In the genomic region with DNA sequence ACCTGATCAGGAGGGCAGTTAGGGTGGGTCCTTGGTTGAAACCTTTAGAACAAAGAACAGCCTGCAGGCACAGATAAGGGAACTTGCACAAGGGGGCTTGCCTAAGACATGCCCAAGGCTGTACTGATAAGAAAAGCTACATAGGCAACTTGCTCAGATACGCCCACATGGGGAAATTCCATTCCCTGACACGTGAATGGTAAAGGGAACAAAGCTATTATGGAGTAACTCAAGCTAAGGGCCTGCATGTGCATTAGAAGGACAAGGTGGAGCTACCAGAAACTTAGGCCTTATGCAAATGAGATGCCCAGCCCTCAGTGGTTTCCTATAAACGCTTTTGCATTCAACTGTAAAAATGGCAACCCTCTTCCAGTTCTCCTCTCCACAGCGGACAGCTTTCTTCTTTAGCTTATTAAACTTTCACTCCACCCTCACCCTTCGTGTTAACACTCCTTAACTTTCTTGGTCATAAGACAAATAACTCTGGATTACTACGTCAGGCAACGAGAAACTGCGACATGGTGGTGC, we compare ENCODE assay signal across 1 cellular context.
TF ChIP-seq lines count a peak whose summit lies in the region.

No MANE protein-coding gene starts in this region.

TF ChIP-seq in K562, 482 proteins besides CTCF, POLR2A, EP300 and RAD21 (continued from another document and continues in another):
- TF ChIP-seq, protein P1, sequence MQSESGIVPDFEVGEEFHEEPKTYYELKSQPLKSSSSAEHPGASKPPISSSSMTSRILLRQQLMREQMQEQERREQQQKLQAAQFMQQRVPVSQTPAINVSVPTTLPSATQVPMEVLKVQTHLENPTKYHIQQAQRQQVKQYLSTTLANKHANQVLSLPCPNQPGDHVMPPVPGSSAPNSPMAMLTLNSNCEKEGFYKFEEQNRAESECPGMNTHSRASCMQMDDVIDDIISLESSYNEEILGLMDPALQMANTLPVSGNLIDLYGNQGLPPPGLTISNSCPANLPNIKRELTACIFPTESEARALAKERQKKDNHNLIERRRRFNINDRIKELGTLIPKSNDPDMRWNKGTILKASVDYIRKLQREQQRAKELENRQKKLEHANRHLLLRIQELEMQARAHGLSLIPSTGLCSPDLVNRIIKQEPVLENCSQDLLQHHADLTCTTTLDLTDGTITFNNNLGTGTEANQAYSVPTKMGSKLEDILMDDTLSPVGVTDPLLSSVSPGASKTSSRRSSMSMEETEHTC (IDR thresholded peaks at IDR 0.05) = peak; percentile 73
- peak; percentile 99 for TF ChIP-seq ZNF766 (CRISPR knock-in tag; conservative IDR thresholded peaks at IDR 0.05)
- TF ChIP-seq XRCC4 (IDR thresholded peaks at IDR 0.05; ENCODE audit: extremely low read depth, insufficient read depth, insufficient read length) = no peak
- TF ChIP-seq KAT7 (CRISPR knock-in tag; IDR thresholded peaks at IDR 0.05; ENCODE audit: borderline replicate concordance) = no peak
- no peak for TF ChIP-seq THRAP3 (IDR thresholded peaks at IDR 0.05; ENCODE audit: borderline replicate concordance)
- TF ChIP-seq OTX1 (CRISPR knock-in tag; IDR thresholded peaks at IDR 0.05) = peak; percentile 97
- TF ChIP-seq KLF6 (CRISPR knock-in tag; IDR thresholded peaks at IDR 0.05; ENCODE audit: borderline replicate concordance) = peak; percentile 98
- TF ChIP-seq SRF (CRISPR knock-in tag; IDR thresholded peaks at IDR 0.05) = peak in 1 of 2 experiments; percentile 82; a peak in 2 of 4 replicates
- TF ChIP-seq TEAD4 (IDR thresholded peaks at IDR 0.05; ENCODE audit: low read length) = peak; percentile 97
- no peak for TF ChIP-seq TEAD4 (CRISPR knock-in tag; IDR thresholded peaks at IDR 0.05; ENCODE audit: borderline replicate concordance)
- TF ChIP-seq FOXK1 (CRISPR knock-in tag; IDR thresholded peaks at IDR 0.05; ENCODE audit: borderline replicate concordance) = no peak
- no peak for TF ChIP-seq NR3C1 (CRISPR knock-in tag; IDR thresholded peaks at IDR 0.05)
- TF ChIP-seq, protein P2, sequence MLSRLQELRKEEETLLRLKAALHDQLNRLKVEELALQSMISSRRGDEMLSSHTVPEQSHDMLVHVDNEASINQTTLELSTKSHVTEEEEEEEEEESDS (CRISPR knock-in tag; IDR thresholded peaks at IDR 0.05) = peak; percentile 70
- peak; percentile 85 for TF ChIP-seq ZNF785 (CRISPR knock-in tag; IDR thresholded peaks at IDR 0.05)
- no peak for TF ChIP-seq LCOR (CRISPR knock-in tag; IDR thresholded peaks at IDR 0.05)
- no peak for TF ChIP-seq MCM2 (IDR thresholded peaks at IDR 0.05; ENCODE audit: low read depth)
- TF ChIP-seq NFE2L1 (tag; IDR thresholded peaks at IDR 0.05; ENCODE audit: borderline replicate concordance, low read depth) = peak; percentile 83
- TF ChIP-seq, protein P3, sequence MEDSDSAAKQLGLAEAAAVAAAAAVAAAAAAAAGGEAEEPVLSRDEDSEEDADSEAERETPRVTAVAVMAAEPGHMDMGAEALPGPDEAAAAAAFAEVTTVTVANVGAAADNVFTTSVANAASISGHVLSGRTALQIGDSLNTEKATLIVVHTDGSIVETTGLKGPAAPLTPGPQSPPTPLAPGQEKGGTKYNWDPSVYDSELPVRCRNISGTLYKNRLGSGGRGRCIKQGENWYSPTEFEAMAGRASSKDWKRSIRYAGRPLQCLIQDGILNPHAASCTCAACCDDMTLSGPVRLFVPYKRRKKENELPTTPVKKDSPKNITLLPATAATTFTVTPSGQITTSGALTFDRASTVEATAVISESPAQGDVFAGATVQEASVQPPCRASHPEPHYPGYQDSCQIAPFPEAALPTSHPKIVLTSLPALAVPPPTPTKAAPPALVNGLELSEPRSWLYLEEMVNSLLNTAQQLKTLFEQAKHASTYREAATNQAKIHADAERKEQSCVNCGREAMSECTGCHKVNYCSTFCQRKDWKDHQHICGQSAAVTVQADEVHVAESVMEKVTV (CRISPR knock-in tag; IDR thresholded peaks at IDR 0.05) = peak; percentile 46; the same call in 1 of the 2 replicates
- TF ChIP-seq, protein P4, sequence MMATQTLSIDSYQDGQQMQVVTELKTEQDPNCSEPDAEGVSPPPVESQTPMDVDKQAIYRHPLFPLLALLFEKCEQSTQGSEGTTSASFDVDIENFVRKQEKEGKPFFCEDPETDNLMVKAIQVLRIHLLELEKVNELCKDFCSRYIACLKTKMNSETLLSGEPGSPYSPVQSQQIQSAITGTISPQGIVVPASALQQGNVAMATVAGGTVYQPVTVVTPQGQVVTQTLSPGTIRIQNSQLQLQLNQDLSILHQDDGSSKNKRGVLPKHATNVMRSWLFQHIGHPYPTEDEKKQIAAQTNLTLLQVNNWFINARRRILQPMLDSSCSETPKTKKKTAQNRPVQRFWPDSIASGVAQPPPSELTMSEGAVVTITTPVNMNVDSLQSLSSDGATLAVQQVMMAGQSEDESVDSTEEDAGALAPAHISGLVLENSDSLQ (IDR thresholded peaks at IDR 0.05) = no peak
- no peak; the same call in 1 of the 2 replicates for TF ChIP-seq CTBP1 (IDR thresholded peaks at IDR 0.05; ENCODE audit: borderline replicate concordance)
- no peak for TF ChIP-seq TRIM28 (IDR thresholded peaks at IDR 0.05)
- no peak for TF ChIP-seq RBM17 (IDR thresholded peaks at IDR 0.05; ENCODE audit: borderline replicate concordance, low read depth, low read length)
- TF ChIP-seq SNIP1 (IDR thresholded peaks at IDR 0.05; ENCODE audit: low read depth) = no peak
- TF ChIP-seq, protein P5, sequence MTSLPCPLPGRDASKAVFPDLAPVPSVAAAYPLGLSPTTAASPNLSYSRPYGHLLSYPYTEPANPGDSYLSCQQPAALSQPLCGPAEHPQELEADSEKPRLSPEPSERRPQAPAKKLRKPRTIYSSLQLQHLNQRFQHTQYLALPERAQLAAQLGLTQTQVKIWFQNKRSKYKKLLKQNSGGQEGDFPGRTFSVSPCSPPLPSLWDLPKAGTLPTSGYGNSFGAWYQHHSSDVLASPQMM (CRISPR knock-in tag; IDR thresholded peaks at IDR 0.05) = no peak
- no peak for TF ChIP-seq ZNF408 (CRISPR knock-in tag; IDR thresholded peaks at IDR 0.05; ENCODE audit: low read depth)
- TF ChIP-seq KDM5B (IDR thresholded peaks at IDR 0.05; ENCODE audit: insufficient replicate concordance, low read depth, low read length) = no peak
- no peak for TF ChIP-seq GABPB1 (CRISPR knock-in tag; IDR thresholded peaks at IDR 0.05)
- TF ChIP-seq STAT5B (CRISPR knock-in tag; IDR thresholded peaks at IDR 0.05) = peak; percentile 92
- peak; percentile 99 for TF ChIP-seq HSF4 (CRISPR knock-in tag; IDR thresholded peaks at IDR 0.05; ENCODE audit: borderline replicate concordance)
- peak; percentile 86 for TF ChIP-seq POLR2AphosphoS5 (IDR thresholded peaks at IDR 0.05; ENCODE audit: control insufficient read depth, insufficient read depth, low read depth, low read length)
- no peak for TF ChIP-seq CHD4 (IDR thresholded peaks at IDR 0.05; ENCODE audit: insufficient read depth, insufficient replicate concordance, low read depth, low read length, poor library complexity, severe bottlenecking)
- peak; percentile 97 for TF ChIP-seq IFI16 (CRISPR knock-in tag; IDR thresholded peaks at IDR 0.05)
- TF ChIP-seq YBX1 (IDR thresholded peaks at IDR 0.05) = no peak
- TF ChIP-seq, protein P6, sequence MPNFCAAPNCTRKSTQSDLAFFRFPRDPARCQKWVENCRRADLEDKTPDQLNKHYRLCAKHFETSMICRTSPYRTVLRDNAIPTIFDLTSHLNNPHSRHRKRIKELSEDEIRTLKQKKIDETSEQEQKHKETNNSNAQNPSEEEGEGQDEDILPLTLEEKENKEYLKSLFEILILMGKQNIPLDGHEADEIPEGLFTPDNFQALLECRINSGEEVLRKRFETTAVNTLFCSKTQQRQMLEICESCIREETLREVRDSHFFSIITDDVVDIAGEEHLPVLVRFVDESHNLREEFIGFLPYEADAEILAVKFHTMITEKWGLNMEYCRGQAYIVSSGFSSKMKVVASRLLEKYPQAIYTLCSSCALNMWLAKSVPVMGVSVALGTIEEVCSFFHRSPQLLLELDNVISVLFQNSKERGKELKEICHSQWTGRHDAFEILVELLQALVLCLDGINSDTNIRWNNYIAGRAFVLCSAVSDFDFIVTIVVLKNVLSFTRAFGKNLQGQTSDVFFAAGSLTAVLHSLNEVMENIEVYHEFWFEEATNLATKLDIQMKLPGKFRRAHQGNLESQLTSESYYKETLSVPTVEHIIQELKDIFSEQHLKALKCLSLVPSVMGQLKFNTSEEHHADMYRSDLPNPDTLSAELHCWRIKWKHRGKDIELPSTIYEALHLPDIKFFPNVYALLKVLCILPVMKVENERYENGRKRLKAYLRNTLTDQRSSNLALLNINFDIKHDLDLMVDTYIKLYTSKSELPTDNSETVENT (CRISPR knock-in tag; IDR thresholded peaks at IDR 0.05) = no peak
- peak; percentile 98 for TF ChIP-seq CXXC5 (CRISPR knock-in tag; IDR thresholded peaks at IDR 0.05)
- TF ChIP-seq ZNF140 (CRISPR knock-in tag; IDR thresholded peaks at IDR 0.05) = no peak
- TF ChIP-seq ZNF253 (CRISPR knock-in tag; conservative IDR thresholded peaks at IDR 0.05) = peak; percentile 82; the same call in 1 of the 2 replicates
- TF ChIP-seq, protein P7, sequence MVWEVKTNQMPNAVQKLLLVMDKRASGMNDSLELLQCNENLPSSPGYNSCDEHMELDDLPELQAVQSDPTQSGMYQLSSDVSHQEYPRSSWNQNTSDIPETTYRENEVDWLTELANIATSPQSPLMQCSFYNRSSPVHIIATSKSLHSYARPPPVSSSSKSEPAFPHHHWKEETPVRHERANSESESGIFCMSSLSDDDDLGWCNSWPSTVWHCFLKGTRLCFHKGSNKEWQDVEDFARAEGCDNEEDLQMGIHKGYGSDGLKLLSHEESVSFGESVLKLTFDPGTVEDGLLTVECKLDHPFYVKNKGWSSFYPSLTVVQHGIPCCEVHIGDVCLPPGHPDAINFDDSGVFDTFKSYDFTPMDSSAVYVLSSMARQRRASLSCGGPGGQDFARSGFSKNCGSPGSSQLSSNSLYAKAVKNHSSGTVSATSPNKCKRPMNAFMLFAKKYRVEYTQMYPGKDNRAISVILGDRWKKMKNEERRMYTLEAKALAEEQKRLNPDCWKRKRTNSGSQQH (CRISPR knock-in tag; IDR thresholded peaks at IDR 0.05) = peak; percentile 88
- TF ChIP-seq, protein P8, sequence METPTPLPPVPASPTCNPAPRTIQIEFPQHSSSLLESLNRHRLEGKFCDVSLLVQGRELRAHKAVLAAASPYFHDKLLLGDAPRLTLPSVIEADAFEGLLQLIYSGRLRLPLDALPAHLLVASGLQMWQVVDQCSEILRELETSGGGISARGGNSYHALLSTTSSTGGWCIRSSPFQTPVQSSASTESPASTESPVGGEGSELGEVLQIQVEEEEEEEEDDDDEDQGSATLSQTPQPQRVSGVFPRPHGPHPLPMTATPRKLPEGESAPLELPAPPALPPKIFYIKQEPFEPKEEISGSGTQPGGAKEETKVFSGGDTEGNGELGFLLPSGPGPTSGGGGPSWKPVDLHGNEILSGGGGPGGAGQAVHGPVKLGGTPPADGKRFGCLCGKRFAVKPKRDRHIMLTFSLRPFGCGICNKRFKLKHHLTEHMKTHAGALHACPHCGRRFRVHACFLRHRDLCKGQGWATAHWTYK (CRISPR knock-in tag; IDR thresholded peaks at IDR 0.05) = peak; percentile 99
- peak; percentile 98 for TF ChIP-seq CBFA2T3 (IDR thresholded peaks at IDR 0.05)
- no peak for TF ChIP-seq U2AF2 (optimal IDR thresholded peaks at IDR 0.05; ENCODE audit: low read depth, low read length)
- no peak for TF ChIP-seq MCM7 (IDR thresholded peaks at IDR 0.05)
- no peak for TF ChIP-seq CCAR2 (IDR thresholded peaks at IDR 0.05; ENCODE audit: low read depth, low read length)
- no peak for TF ChIP-seq ZC3H11A (IDR thresholded peaks at IDR 0.05; ENCODE audit: low read depth, low read length)
- TF ChIP-seq, protein P9, sequence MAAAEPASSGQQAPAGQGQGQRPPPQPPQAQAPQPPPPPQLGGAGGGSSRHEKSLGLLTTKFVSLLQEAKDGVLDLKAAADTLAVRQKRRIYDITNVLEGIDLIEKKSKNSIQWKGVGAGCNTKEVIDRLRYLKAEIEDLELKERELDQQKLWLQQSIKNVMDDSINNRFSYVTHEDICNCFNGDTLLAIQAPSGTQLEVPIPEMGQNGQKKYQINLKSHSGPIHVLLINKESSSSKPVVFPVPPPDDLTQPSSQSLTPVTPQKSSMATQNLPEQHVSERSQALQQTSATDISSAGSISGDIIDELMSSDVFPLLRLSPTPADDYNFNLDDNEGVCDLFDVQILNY (CRISPR knock-in tag; IDR thresholded peaks at IDR 0.05) = no peak
- no peak for TF ChIP-seq SP1 (CRISPR knock-in tag; IDR thresholded peaks at IDR 0.05)
- 0 out of 2 replicates have a peak, but pooled peaks have one; percentile 42 for TF ChIP-seq ZFP30 (CRISPR knock-in tag; IDR thresholded peaks at IDR 0.05; ENCODE audit: borderline replicate concordance)
- no peak for TF ChIP-seq ZNF717 (CRISPR knock-in tag; IDR thresholded peaks at IDR 0.05)
- peak; percentile 97 for TF ChIP-seq TCFL5 (CRISPR knock-in tag; conservative IDR thresholded peaks at IDR 0.05)
- TF ChIP-seq TAL1 (IDR thresholded peaks at IDR 0.05) = peak; percentile 95
- TF ChIP-seq TBL1XR1 (IDR thresholded peaks at IDR 0.05; ENCODE audit: low read length in 2 of 2) = peak in 1 of 2 experiments; percentile 72; a peak in 1 of 4 replicates
- TF ChIP-seq NCOA6 (IDR thresholded peaks at IDR 0.05) = no peak
- no peak for TF ChIP-seq KAT2B (IDR thresholded peaks at IDR 0.05; ENCODE audit: low read depth, low read length)
- no peak for TF ChIP-seq ASH1L (IDR thresholded peaks at IDR 0.05; ENCODE audit: borderline replicate concordance, low read depth, partially characterized antibody)
- TF ChIP-seq BCL6 (CRISPR knock-in tag; IDR thresholded peaks at IDR 0.05) = peak; percentile 94
- peak; percentile 80 for TF ChIP-seq SMARCE1 (IDR thresholded peaks at IDR 0.05)
- TF ChIP-seq POU5F1 (IDR thresholded peaks at IDR 0.05; ENCODE audit: borderline replicate concordance, low read depth, low read length, partially characterized antibody) = no peak
- TF ChIP-seq RCOR1 (IDR thresholded peaks at IDR 0.05; ENCODE audit: borderline replicate concordance in 1 of 2, low read depth in 2 of 2, low read length in 2 of 2) = peak in 1 of 2 experiments; percentile 90; a peak in 3 of 4 replicates
- TF ChIP-seq MCM5 (IDR thresholded peaks at IDR 0.05; ENCODE audit: low read depth) = no peak
- TF ChIP-seq KDM2B (CRISPR knock-in tag; IDR thresholded peaks at IDR 0.05) = peak; percentile 99
- TF ChIP-seq, protein P10, sequence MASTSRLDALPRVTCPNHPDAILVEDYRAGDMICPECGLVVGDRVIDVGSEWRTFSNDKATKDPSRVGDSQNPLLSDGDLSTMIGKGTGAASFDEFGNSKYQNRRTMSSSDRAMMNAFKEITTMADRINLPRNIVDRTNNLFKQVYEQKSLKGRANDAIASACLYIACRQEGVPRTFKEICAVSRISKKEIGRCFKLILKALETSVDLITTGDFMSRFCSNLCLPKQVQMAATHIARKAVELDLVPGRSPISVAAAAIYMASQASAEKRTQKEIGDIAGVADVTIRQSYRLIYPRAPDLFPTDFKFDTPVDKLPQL (IDR thresholded peaks at IDR 0.05; ENCODE audit: extremely low read depth, insufficient read length) = no peak
- no peak for TF ChIP-seq SUPT5H (IDR thresholded peaks at IDR 0.05)
- no peak for TF ChIP-seq ETV5 (CRISPR knock-in tag; IDR thresholded peaks at IDR 0.05; ENCODE audit: low read depth)
